In genomic region chr7:47475880-47476227, GRCh38 we compare ENCODE assay signal across 11 cellular contexts.
DNase-seq lines count a peak whose midpoint lies in the region; TF ChIP-seq lines count a peak whose summit lies in the region.
"Had no signal": no experiment of that assay in that cellular context is flagged by ENCODE, and none has a peak within 500 bp of the region (broad histone marks: within the 10 kb centered on the region; RNA-seq: fewer than 3 reads in every experiment).

No MANE protein-coding gene starts in this region.

- no peak overlapping the region for H2BK12ac ChIP-seq in neuronal stem cell (ENCODE audit: low read length)

- no peaks in the 10 kb centered on the region for H3K9me3 ChIP-seq in colonic mucosa
- peaks cover 0 to 8% of the 10 kb centered on the region in 2 donors for H3K9me3 ChIP-seq in neuronal stem cell (replicated peaks in 1 of 2; ENCODE audit: control insufficient read depth in 2 of 2, insufficient read depth in 1 of 2, low read depth in 1 of 2, low read length in 2 of 2)
- no peaks in the 10 kb centered on the region for H3K9me3 ChIP-seq in transverse colon

- H3K9ac ChIP-seq in colonic mucosa (ENCODE audit: low read depth in 2 of 2, low read length in 2 of 2) (peak overlapping the region in 1 of 2 donors; percentile 76), neuronal stem cell (ENCODE audit: low read depth, low read length, poor library complexity) (no peak overlapping the region)

- H3K36me3 ChIP-seq in colonic mucosa (no peaks in the 10 kb centered on the region), neuronal stem cell (replicated peaks in 1 of 2; ENCODE audit: control insufficient read depth in 2 of 2, insufficient read depth in 2 of 2, low read length in 2 of 2) (peaks cover 0 to 6% of the 10 kb centered on the region in 2 donors), transverse colon (no peaks in the 10 kb centered on the region)

- H3K4me3 ChIP-seq in colonic mucosa (no peak overlapping the region), neuronal stem cell (ENCODE audit: low read length in 2 of 2) (no peak overlapping the region), transverse colon (no peak overlapping the region)

- H3K79me1 ChIP-seq in neuronal stem cell (ENCODE audit: low read depth, low read length), result peaks cover 31% of the 10 kb centered on the region

- in situ Hi-C loops in transverse colon (cut with MboI; ENCODE audit: low pct_ligation_motif_present in 1 of 4, low pct_unique_long_range_greater_than_20kb in 1 of 4, low sequenced_read_pairs in 3 of 4), result no loop called here

- no peak overlapping the region for H4K91ac ChIP-seq in neuronal stem cell (ENCODE audit: low read depth, low read length, poor library complexity)

- H3K4me1 ChIP-seq in colonic mucosa, result peaks cover 12% of the 10 kb centered on the region
- peaks cover 4 to 52% of the 10 kb centered on the region in 2 donors for H3K4me1 ChIP-seq in neuronal stem cell (ENCODE audit: control insufficient read depth in 2 of 2, insufficient read depth in 1 of 2, low read depth in 1 of 2, low read length in 2 of 2)
- H3K4me1 ChIP-seq in transverse colon, result peaks cover 23 to 59% (median 52%) of the 10 kb centered on the region in 4 donors

- no peak overlapping the region for H3K23ac ChIP-seq in neuronal stem cell (ENCODE audit: low read depth, low read length, poor library complexity)

- no peak overlapping the region for H3K4me2 ChIP-seq in neuronal stem cell (ENCODE audit: insufficient read depth, low read length, poor library complexity, severe bottlenecking)

- no peak for TF ChIP-seq EP300 in transverse colon (IDR thresholded peaks at IDR 0.05; ENCODE audit: low read depth)

- no peak overlapping the region for H2BK15ac ChIP-seq in neuronal stem cell (ENCODE audit: low read length)

- no peaks in the 10 kb centered on the region for H3K27me3 ChIP-seq in colonic mucosa
- no peaks in the 10 kb centered on the region for H3K27me3 ChIP-seq in neuronal stem cell (ENCODE audit: control insufficient read depth in 3 of 3, insufficient read depth in 3 of 3, low read depth in 1 of 3, low read length in 3 of 3)
- no peaks in the 10 kb centered on the region for H3K27me3 ChIP-seq in transverse colon

- no peak overlapping the region for H3K14ac ChIP-seq in neuronal stem cell (ENCODE audit: low read length)

- H3K18ac ChIP-seq in neuronal stem cell (ENCODE audit: low read length), result peak overlapping the region; percentile 1

- TF ChIP-seq CTCF in colonic mucosa (IDR thresholded peaks at IDR 0.05) (no peak), transverse colon (IDR thresholded peaks at IDR 0.05) (no peak)

- no peak overlapping the region for H2AFZ ChIP-seq in neuronal stem cell (ENCODE audit: low read length)

- DNase-seq in SIG-M5 treated with dmso at 0.1 percent for 504 hours (lab: John Stamatoyannopoulos, UW; ENCODE audit: unreplicated experiment), result peak; percentile 76
- no peak for DNase-seq in SIG-M5 (lab: John Stamatoyannopoulos, UW)
- DNase-seq in colonic mucosa, result no peak
- no peak for DNase-seq in neuronal stem cell (ENCODE audit: low spot score)
- no peak for DNase-seq in transverse colon
- no peak for DNase-seq in activated CD4-positive, alpha-beta T cell treated with anti-CD3 and anti-CD28 coated beads, Interleukin-2, amount 50 U/mL, for 1 hour
- no peak for DNase-seq in NCI-H1092 treated with DMSO at 0.1 percent for 48 hours (lab: John Stamatoyannopoulos, UW)
- no peak for DNase-seq in C1 segment of cervical spinal cord (lab: John Stamatoyannopoulos, UW)
- DNase-seq: activated naive CD4-positive, alpha-beta T cell treated with Interleukin-2 at 50 U/mL for 16 hours; central memory CD4-positive, alpha-beta T cell; DMS79 treated with DMSO at 0.1 percent for 48 hours had no signal

- no peak overlapping the region for H3K4ac ChIP-seq in neuronal stem cell (ENCODE audit: low read length)

- H2AK5ac ChIP-seq in neuronal stem cell (ENCODE audit: low read depth, low read length), result peak overlapping the region; percentile 0

- H3K27ac ChIP-seq in colonic mucosa, result peak overlapping the region; percentile 43
- H3K27ac ChIP-seq in neuronal stem cell (replicated peaks; ENCODE audit: low read length), result no peak overlapping the region
- peak overlapping the region; percentile 75 to 79 (median 78) for H3K27ac ChIP-seq in transverse colon

- no peak overlapping the region for H2BK5ac ChIP-seq in neuronal stem cell (ENCODE audit: low read length)

- intact Hi-C loops in colonic mucosa (cut with DNase I) (no loop called here), transverse colon (cut with DNase I; ENCODE audit: low total_unique reads) (no loop called here)

- H4K8ac ChIP-seq in neuronal stem cell (ENCODE audit: low read depth, low read length), result no peak overlapping the region

- TF ChIP-seq POLR2A in transverse colon (IDR thresholded peaks at IDR 0.05), result no peak

- no CpG with 5 or more reads among the region's 7 CpGs for WGBS in neuronal stem cell (ENCODE audit: extremely low coverage in 2 of 2, insufficient read length in 2 of 2, insufficient replicate concordance in 1 of 2), 2 donors
- WGBS in transverse colon (ENCODE audit: low coverage in 1 of 2), 2 donors, result 90% methylated on average over 7 of the region's 7 CpGs; no CpG with 5 or more reads in 1 of the 2 donors

- no peak overlapping the region for H2BK120ac ChIP-seq in neuronal stem cell (ENCODE audit: low read depth, low read length)
